In genomic region chr1:94218332-94218731, GRCh38 we compare ENCODE assay signal across 24 cellular contexts. TPM values are rescaled to one million over a fixed set of nuclear protein-coding genes. Genes with fewer than 3 reads are reported as not detected.
A peak's percentile ranks its signal among the peaks of the same experiment; 100 is the strongest.
DNase-seq lines count a peak whose midpoint lies in the region; ATAC-seq, FAIRE-seq and TF ChIP-seq lines count a peak whose summit lies in the region.
"Had no signal": no experiment of that assay in that cellular context is flagged by ENCODE, and none has a peak within 500 bp of the region (broad histone marks: within the 10 kb centered on the region; RNA-seq: fewer than 3 reads in every experiment).

No MANE protein-coding gene starts in this region.

- H3K4me3 Mint-ChIP-seq in HFFc6 (no peak overlapping the region), astrocyte (ENCODE audit: unreplicated experiment) (no peak overlapping the region)
- H3K4me3 Mint-ChIP-seq: activated CD4-positive, alpha-beta T cell treated with anti-CD3 and anti-CD28 coated beads for 36 hours; activated naive CD8-positive, alpha-beta T cell treated with anti-CD3 and anti-CD28 coated beads, Interleukin-2, amount 50 U/mL, for 24 hours; CD4-positive, CD25-positive, alpha-beta regulatory T cell; effector memory CD8-positive, alpha-beta T cell; naive thymus-derived CD4-positive, alpha-beta T cell had no signal

- in situ Hi-C loops in G401 (cut with HindIII; ENCODE audit: low sequenced_read_pairs), result no loop called here

- no peak overlapping the region for H3K4me2 ChIP-seq in astrocyte (ENCODE audit: low read length)

- no peak overlapping the region for H3K27ac ChIP-seq in astrocyte (ENCODE audit: low read depth, low read length)
- peak overlapping the region in 7 of 8 donors; percentile 0 to 64 (median 34) for H3K27ac ChIP-seq in spleen
- no peak overlapping the region for H3K27ac ChIP-seq in caudate nucleus (ENCODE audit: low read depth, low read length)
- H3K27ac ChIP-seq: SJSA1 had no signal

- H3K4me1 Mint-ChIP-seq in HFFc6 (ENCODE audit: low read depth) (peaks cover 55% of the 10 kb centered on the region), astrocyte (ENCODE audit: low read depth, unreplicated experiment) (peaks cover 3% of the 10 kb centered on the region)
- H3K4me1 Mint-ChIP-seq: activated CD4-positive, alpha-beta T cell treated with anti-CD3 and anti-CD28 coated beads for 36 hours; activated naive CD8-positive, alpha-beta T cell treated with anti-CD3 and anti-CD28 coated beads, Interleukin-2, amount 50 U/mL, for 24 hours; CD4-positive, CD25-positive, alpha-beta regulatory T cell; naive thymus-derived CD4-positive, alpha-beta T cell had no signal

- H3K9me3 Mint-ChIP-seq in HFFc6 (no peaks in the 10 kb centered on the region), astrocyte (ENCODE audit: unreplicated experiment) (no peaks in the 10 kb centered on the region)
- H3K9me3 Mint-ChIP-seq: activated naive CD8-positive, alpha-beta T cell treated with anti-CD3 and anti-CD28 coated beads, Interleukin-2, amount 50 U/mL, for 24 hours; effector memory CD8-positive, alpha-beta T cell; naive thymus-derived CD4-positive, alpha-beta T cell had no signal

- H4K20me1 ChIP-seq in astrocyte (ENCODE audit: insufficient read depth, low read length), result peaks cover 41% of the 10 kb centered on the region

- peak overlapping the region; percentile 19 for H3K27ac Mint-ChIP-seq in HFFc6
- H3K27ac Mint-ChIP-seq in astrocyte (ENCODE audit: unreplicated experiment), result no peak overlapping the region
- H3K27ac Mint-ChIP-seq: activated CD4-positive, alpha-beta T cell treated with anti-CD3 and anti-CD28 coated beads for 36 hours; activated naive CD8-positive, alpha-beta T cell treated with anti-CD3 and anti-CD28 coated beads, Interleukin-2, amount 50 U/mL, for 24 hours; CD4-positive, CD25-positive, alpha-beta regulatory T cell; effector memory CD8-positive, alpha-beta T cell; naive thymus-derived CD4-positive, alpha-beta T cell had no signal

- H3K79me2 ChIP-seq in astrocyte (ENCODE audit: insufficient read depth, low read length), result peaks cover 94% of the 10 kb centered on the region

- TF ChIP-seq CTCF in HFFc6 (IDR thresholded peaks at IDR 0.05) (no peak), astrocyte (IDR thresholded peaks at IDR 0.05; ENCODE audit: insufficient read depth, low read depth, low read length) (no peak), spleen (IDR thresholded peaks at IDR 0.05 in 8 of 11, conservative IDR thresholded peaks at IDR 0.05 in 3 of 11) (no peak)

- no peak overlapping the region for H3K4me3 ChIP-seq in astrocyte (ENCODE audit: insufficient read depth, low read depth, low read length)
- no peak overlapping the region for H3K4me3 ChIP-seq in spleen
- H3K4me3 ChIP-seq: MG63, SJSA1, testis had no signal

- no peak overlapping the region for H3K9ac ChIP-seq in astrocyte (ENCODE audit: low read length)

- H3K27me3 ChIP-seq in astrocyte (ENCODE audit: insufficient read depth, low read length) (no peaks in the 10 kb centered on the region), spleen (replicated peaks in 1 of 7) (no peaks in the 10 kb centered on the region)
- H3K27me3 ChIP-seq: MG63, SJSA1, testis had no signal

- DNase-seq in HFFc6 (no peak), astrocyte (ENCODE audit: low read depth) (no peak), left lobe of liver (ENCODE audit: low spot score) (no peak), spleen (no peak), G401 (ENCODE audit: low spot score) (no peak), caudate nucleus (lab: John Stamatoyannopoulos, UW) (no peak), cerebellar cortex (ENCODE audit: low spot score) (no peak)
- DNase-seq: activated CD4-positive, alpha-beta T cell treated with anti-CD3 and anti-CD28 coated beads for 36 hours; activated CD8-positive, alpha-beta memory T cell treated with anti-CD3 and anti-CD28 coated beads for 24 hours; activated gamma-delta T cell; activated naive CD8-positive, alpha-beta T cell treated with anti-CD3 and anti-CD28 coated beads, Interleukin-2, amount 50 U/mL, for 24 hours; activated T-cell treated with anti-CD3 and anti-CD28 coated beads, Interleukin-2, amount 50 U/mL, for 1 hour; CD4-positive, CD25-positive, alpha-beta regulatory T cell; effector memory CD8-positive, alpha-beta T cell; MG63; naive thymus-derived CD4-positive, alpha-beta T cell; NCI-H1417; occipital lobe; stimulated activated CD4-positive, alpha-beta T cell treated with anti-CD3 and anti-CD28 coated beads, Interleukin-12 subunit alpha, Interleukin-12 subunit beta, amount 100 ng/mL, for 4 hours; stimulated activated CD4-positive, alpha-beta T cell treated with anti-CD3 and anti-CD28 coated beads, Interleukin-4, amount 100 ng/mL, for 24 hours; stimulated activated naive CD4-positive, alpha-beta T cell; T-helper 2 cell; testis had no signal

- peaks cover 30% of the 10 kb centered on the region for H3K36me3 ChIP-seq in astrocyte (ENCODE audit: insufficient read depth, low read length)
- H3K36me3 ChIP-seq in spleen, result peaks cover 0 to 6% (median 0%) of the 10 kb centered on the region in 6 donors

- H2AFZ ChIP-seq in astrocyte (ENCODE audit: low read depth, low read length), result no peak overlapping the region

- H3K4me1 ChIP-seq in astrocyte (ENCODE audit: insufficient read depth, low read length), result peaks cover 7% of the 10 kb centered on the region
- H3K4me1 ChIP-seq in spleen, result peaks cover 3 to 45% (median 18%) of the 10 kb centered on the region in 6 donors
- H3K4me1 ChIP-seq: SJSA1, testis had no signal

- FAIRE-seq in astrocyte (lab: Jason Lieb, UNC), result peak; percentile 26

- WGBS in spleen, 5 donors, result 45 to 66% (median 55%) methylated on average over 2 of the region's 2 CpGs

- TF ChIP-seq POLR2A in spleen (IDR thresholded peaks at IDR 0.05), result no peak

- H3K36me3 Mint-ChIP-seq in HFFc6 (ENCODE audit: low read depth) (peaks cover 31% of the 10 kb centered on the region), astrocyte (ENCODE audit: low read depth, unreplicated experiment) (peaks cover 5% of the 10 kb centered on the region)
- H3K36me3 Mint-ChIP-seq: CD4-positive, CD25-positive, alpha-beta regulatory T cell; naive thymus-derived CD4-positive, alpha-beta T cell had no signal

- intact Hi-C loops in spleen (cut with DNase I; ENCODE audit: low total_unique reads), result no loop called here

- peak; percentile 49 for ATAC-seq in left lobe of liver
- ATAC-seq: activated CD4-positive, alpha-beta T cell treated with anti-CD3 and anti-CD28 coated beads for 36 hours; activated naive CD8-positive, alpha-beta T cell treated with anti-CD3 and anti-CD28 coated beads, Interleukin-2, amount 50 U/mL, for 24 hours; effector memory CD8-positive, alpha-beta T cell; naive thymus-derived CD4-positive, alpha-beta T cell had no signal

- no peaks in the 10 kb centered on the region for H3K9me3 ChIP-seq in astrocyte (ENCODE audit: insufficient read depth, low read depth, low read length)
- no peaks in the 10 kb centered on the region for H3K9me3 ChIP-seq in spleen
- H3K9me3 ChIP-seq: MG63, SJSA1, testis had no signal

- H3K27me3 Mint-ChIP-seq in HFFc6 (ENCODE audit: insufficient read depth), result peaks cover 2% of the 10 kb centered on the region; the same call in 1 of the 2 replicates
- H3K27me3 Mint-ChIP-seq in astrocyte (ENCODE audit: low read depth, unreplicated experiment), result no peaks in the 10 kb centered on the region

RNA-seq across cellular contexts. Expression of gene ARHGAP29, which starts 19.1 kb away (rescaled TPM):
- total RNA-seq in HFFc6 (2021; fragmentation: NEBNext Ultra II Directional; extraction: Animal tissue kit (Norgen Biotek cat#: 25700)), result 10 to 100 TPM; 36.9 to 60.3 (median 52.9) TPM
- total RNA-seq in astrocyte (17.6 and 19.9 TPM in 2 replicates), left lobe of liver (20.3 TPM), spleen (100 to 1,000 TPM in 2 of 7 donors, 10 to 100 TPM in 5; 42.8 to 124 (median 90.9) TPM)
- 10 to 100 TPM in 2 of 3 donors, 1 to 10 TPM in 1; 7.3 to 21.2 (median 13.0) TPM for polyA plus RNA-seq in spleen
- 1.2 TPM in 2 replicates for total RNA-seq in G401 (2014; rRNA removed; shearing (Covaris generic))
- total RNA-seq: CD4-positive, CD25-positive, alpha-beta regulatory T cell had no signal
- polyA plus RNA-seq: CD4-positive, CD25-positive, alpha-beta regulatory T cell had no signal

Comparison
In these comparisons a context has a peak if more than half of its experiments do, and no peak if none do; other contexts are left out.
1. H3K27ac ChIP-seq: peak in spleen (7 of 8); none in astrocyte (single experiment) and caudate nucleus (single experiment).